ENCODE assay signal across 19 cellular contexts in the genomic region with DNA sequence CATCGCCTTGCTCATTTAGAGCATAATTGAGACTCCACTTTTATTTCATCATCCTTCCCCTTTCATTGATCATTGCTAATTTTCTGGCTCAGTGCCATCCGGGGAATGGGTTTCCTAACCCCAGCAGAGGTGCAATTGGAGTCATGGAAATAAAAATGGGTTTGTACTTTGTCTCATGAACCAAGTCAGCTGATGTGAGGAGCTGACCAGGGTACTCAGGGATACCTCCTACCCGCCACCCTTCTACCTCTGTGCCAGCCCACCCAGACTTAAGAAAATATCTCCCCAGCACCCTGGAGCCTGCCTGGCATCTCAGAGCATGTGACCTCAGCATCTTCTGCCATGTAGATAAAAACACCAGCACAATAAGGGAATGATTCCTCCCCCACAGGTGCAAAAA.
"Had no signal": no experiment of that assay in that cellular context is flagged by ENCODE, and none has a peak within 500 bp of the region (broad histone marks: within the 10 kb centered on the region; RNA-seq: fewer than 3 reads in every experiment).

No MANE protein-coding gene starts in this region.

- H3K27ac Mint-ChIP-seq: immature natural killer cell, mesothelial cell of epicardium had no signal

- H3K36me3 ChIP-seq: esophagus muscularis mucosa, gastroesophageal sphincter, heart left ventricle, left lung, lower lobe of right lung had no signal

- H3K4me2 ChIP-seq: hepatocyte had no signal

- H3K4me3 Mint-ChIP-seq: immature natural killer cell, mesothelial cell of epicardium had no signal

- ATAC-seq: foreskin keratinocyte, gastroesophageal sphincter, heart left ventricle, left cardiac atrium, left lung, left ventricle myocardium superior, lower lobe of right lung, mucosa of descending colon had no signal

- H3K4me3 ChIP-seq: coronary artery, dorsolateral prefrontal cortex, esophagus muscularis mucosa, gastroesophageal sphincter, heart left ventricle, hepatocyte, left lung, lower lobe of right lung, mucosa of descending colon had no signal

- H3K79me2 ChIP-seq: hepatocyte had no signal

- DNase-seq: dermis blood vessel endothelial cell; dorsolateral prefrontal cortex; effector CD4-positive, alpha-beta T cell; effector memory CD4-positive, alpha-beta T cell; foreskin keratinocyte; heart left ventricle; hypothalamus; immature natural killer cell; left cardiac atrium; left lung; left ventricle myocardium superior; lower lobe of right lung; mesenchymal stem cell; mucosa of descending colon had no signal

- H3K27me3 ChIP-seq: left lung had no signal

- H3K9me3 ChIP-seq: esophagus muscularis mucosa, gastroesophageal sphincter, heart left ventricle, left lung, lower lobe of right lung, mucosa of descending colon had no signal

- H3K36me3 Mint-ChIP-seq: mesothelial cell of epicardium had no signal

- H3K27ac ChIP-seq: coronary artery, dorsolateral prefrontal cortex, esophagus muscularis mucosa, foreskin keratinocyte, gastroesophageal sphincter, heart left ventricle, hepatocyte, left lung, lower lobe of right lung had no signal

- H3K9me3 Mint-ChIP-seq: immature natural killer cell, mesothelial cell of epicardium had no signal

- H2AFZ ChIP-seq: hepatocyte had no signal

- H3K4me1 ChIP-seq: foreskin keratinocyte, gastroesophageal sphincter, lower lobe of right lung had no signal
